Comparison of ENCODE assay signal across 9 cellular contexts in the genomic region with DNA sequence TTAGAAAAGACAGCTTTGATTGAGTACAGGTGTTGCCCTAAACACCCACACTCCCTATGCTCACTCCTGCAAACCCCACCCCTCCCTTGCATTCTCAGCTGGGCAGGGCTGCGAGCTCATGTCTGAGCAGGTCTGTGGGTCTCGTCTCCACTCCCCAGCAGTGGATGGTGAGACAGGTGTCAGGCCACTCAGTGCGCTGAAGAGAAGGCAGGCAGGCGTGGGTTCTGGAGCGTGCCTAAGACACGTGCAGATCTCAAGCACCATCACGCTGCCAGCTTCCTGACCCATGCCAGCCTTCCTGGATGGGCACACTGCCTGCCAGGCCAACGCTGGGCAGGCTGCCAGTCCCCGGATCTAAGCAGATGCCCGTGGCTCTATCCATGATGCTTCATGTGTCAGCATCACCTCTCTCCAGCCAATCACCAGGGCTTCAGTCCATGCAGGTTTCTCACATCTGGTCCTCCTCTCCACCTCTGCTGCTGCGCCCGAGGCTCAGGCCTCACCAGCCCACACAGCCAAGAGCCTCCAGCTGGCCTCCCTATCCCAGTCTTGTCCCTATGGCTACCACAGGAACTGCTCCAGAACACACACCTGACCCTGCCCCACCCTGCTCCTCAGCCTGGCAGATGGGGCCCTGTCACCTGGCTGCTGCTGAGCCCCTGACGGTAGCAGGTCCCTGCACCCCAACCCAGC. TPM values are rescaled to one million over a fixed set of nuclear protein-coding genes. Genes with fewer than 3 reads are reported as not detected.
DNase-seq lines count a peak whose midpoint lies in the region; ATAC-seq, FAIRE-seq and TF ChIP-seq lines count a peak whose summit lies in the region.
"Had no signal": no experiment of that assay in that cellular context is flagged by ENCODE, and none has a peak within 500 bp of the region (broad histone marks: within the 10 kb centered on the region; RNA-seq: fewer than 3 reads in every experiment).

No MANE protein-coding gene starts in this region.

- no peak overlapping the region for H3K4me2 ChIP-seq in GM12878 (ENCODE audit: control insufficient read depth, insufficient read depth)

- peak; percentile 27 for ATAC-seq in activated CD8-positive, alpha-beta T cell treated with anti-CD3 and anti-CD28 coated beads, Interleukin-2, amount 10 ng/mL, durations not matched to agents 7 days and 5 days
- ATAC-seq in activated CD8-positive, alpha-beta T cell treated with anti-CD3 and anti-CD28 coated beads for 36 hours, result no peak
- ATAC-seq in GM12878 (no peak), HG03095 (IDR thresholded peaks at IDR 0.05; ENCODE audit: unreplicated experiment) (no peak)

- H2AFZ ChIP-seq in GM12878 (ENCODE audit: control insufficient read depth, low read depth, low read length), result no peak overlapping the region

- peaks cover 26% of the 10 kb centered on the region for H3K4me1 Mint-ChIP-seq in activated CD8-positive, alpha-beta T cell treated with anti-CD3 and anti-CD28 coated beads, Interleukin-2, amount 10 ng/mL, durations not matched to agents 7 days and 5 days (ENCODE audit: low read depth)
- H3K4me1 Mint-ChIP-seq in activated CD8-positive, alpha-beta T cell treated with anti-CD3 and anti-CD28 coated beads for 36 hours (ENCODE audit: low read depth), result peaks cover 4% of the 10 kb centered on the region

- no peak for TF ChIP-seq RAD21 in GM12878 (IDR thresholded peaks at IDR 0.05; ENCODE audit: insufficient read depth, low read depth, low read length)

- POLR2A ChIA-PET in activated CD8-positive, alpha-beta T cell treated with anti-CD3 and anti-CD28 coated beads, Interleukin-2, amount 10 ng/mL, durations not matched to agents 7 days and 5 days (lab: Charles Lee), result interaction anchor here (0.6 kb wide), 1 partner anchor 409 kb away, joined by 3 read pairs; no protein-coding TSS in a partner anchor
- POLR2A ChIA-PET in activated CD8-positive, alpha-beta T cell treated with anti-CD3 and anti-CD28 coated beads for 36 hours (lab: Charles Lee), result no interaction called here
- POLR2A ChIA-PET in GM12878 (lab: Charles Lee), result no interaction called here
- POLR2A ChIA-PET in A673 (lab: Charles Lee; ENCODE audit: low non-redundant PET), result no interaction called here

- H3K4me3 Mint-ChIP-seq in activated CD8-positive, alpha-beta T cell treated with anti-CD3 and anti-CD28 coated beads, Interleukin-2, amount 10 ng/mL, durations not matched to agents 7 days and 5 days, result no peak overlapping the region
- H3K4me3 Mint-ChIP-seq in activated CD8-positive, alpha-beta T cell treated with anti-CD3 and anti-CD28 coated beads for 36 hours, result no peak overlapping the region

- CTCF ChIA-PET in activated CD8-positive, alpha-beta T cell treated with anti-CD3 and anti-CD28 coated beads, Interleukin-2, amount 10 ng/mL, durations not matched to agents 7 days and 5 days (lab: Charles Lee), result no interaction called here
- CTCF ChIA-PET in activated CD8-positive, alpha-beta T cell treated with anti-CD3 and anti-CD28 coated beads for 36 hours (lab: Charles Lee), result no interaction called here
- CTCF ChIA-PET in GM12878 (lab: Yijun Ruan, JAX) (no interaction called here), A673 (lab: Charles Lee) (no interaction called here)

- TF ChIP-seq CTCF in activated CD8-positive, alpha-beta T cell treated with anti-CD3 and anti-CD28 coated beads for 36 hours (IDR thresholded peaks at IDR 0.05), result no peak
- TF ChIP-seq CTCF in GM12878 (IDR thresholded peaks at IDR 0.05 in 2 of 3, conservative IDR thresholded peaks at IDR 0.05 in 1 of 3; ENCODE audit: control insufficient read depth in 2 of 3, extremely low read depth in 1 of 3, insufficient read depth in 1 of 3, low read depth in 3 of 3, low read length in 3 of 3) (no peak), A673 (conservative IDR thresholded peaks at IDR 0.05; ENCODE audit: low read depth, low read length) (no peak)

- H4K20me1 ChIP-seq in GM12878 (ENCODE audit: control insufficient read depth, insufficient read depth), result no peaks in the 10 kb centered on the region

- peaks cover 24% of the 10 kb centered on the region for H3K36me3 Mint-ChIP-seq in activated CD8-positive, alpha-beta T cell treated with anti-CD3 and anti-CD28 coated beads, Interleukin-2, amount 10 ng/mL, durations not matched to agents 7 days and 5 days (ENCODE audit: low read depth)
- H3K36me3 Mint-ChIP-seq in activated CD8-positive, alpha-beta T cell treated with anti-CD3 and anti-CD28 coated beads for 36 hours (ENCODE audit: low read depth), result peaks cover 13% of the 10 kb centered on the region

- RAD21 ChIA-PET in GM12878 (lab: Charles Lee; ENCODE audit: unreplicated experiment), result no interaction called here

- SMC1A ChIA-PET in GM12878 (lab: Charles Lee; ENCODE audit: uncharacterized antibody, unreplicated experiment), result no interaction called here

- H3K9me3 ChIP-seq in GM12878 (replicated peaks; ENCODE audit: control insufficient read depth, insufficient read depth, low read length), result no peaks in the 10 kb centered on the region
- H3K9me3 ChIP-seq in A673 (ENCODE audit: low read depth, low read length, poor library complexity, severe bottlenecking), result no peaks in the 10 kb centered on the region

- no peaks in the 10 kb centered on the region for H3K27me3 Mint-ChIP-seq in activated CD8-positive, alpha-beta T cell treated with anti-CD3 and anti-CD28 coated beads, Interleukin-2, amount 10 ng/mL, durations not matched to agents 7 days and 5 days (ENCODE audit: low read depth)
- H3K27me3 Mint-ChIP-seq in activated CD8-positive, alpha-beta T cell treated with anti-CD3 and anti-CD28 coated beads for 36 hours, result no peaks in the 10 kb centered on the region

- TF ChIP-seq EP300 in GM12878 (IDR thresholded peaks at IDR 0.05; ENCODE audit: borderline replicate concordance in 1 of 2, control insufficient read depth in 1 of 2, low read depth in 2 of 2, low read length in 2 of 2), result no peak

- no peak overlapping the region for H3K4me3 ChIP-seq in GM12878
- no peak overlapping the region for H3K4me3 ChIP-seq in A673 (ENCODE audit: low read depth, low read length, poor library complexity, severe bottlenecking)
- H3K4me3 ChIP-seq: SK-N-MC had no signal

- no peaks in the 10 kb centered on the region for H3K79me2 ChIP-seq in GM12878 (ENCODE audit: control insufficient read depth, insufficient read depth, low read length)

- H3K9me3 Mint-ChIP-seq in activated CD8-positive, alpha-beta T cell treated with anti-CD3 and anti-CD28 coated beads, Interleukin-2, amount 10 ng/mL, durations not matched to agents 7 days and 5 days (ENCODE audit: insufficient read depth), result no peaks in the 10 kb centered on the region
- H3K9me3 Mint-ChIP-seq in activated CD8-positive, alpha-beta T cell treated with anti-CD3 and anti-CD28 coated beads for 36 hours, result no peaks in the 10 kb centered on the region

- no peaks in the 10 kb centered on the region for H3K4me1 ChIP-seq in GM12878 (ENCODE audit: control insufficient read depth, insufficient read depth, low read length)
- no peaks in the 10 kb centered on the region for H3K4me1 ChIP-seq in A673 (ENCODE audit: insufficient read depth, low read length, poor library complexity, severe bottlenecking)

- DNase-seq in activated CD8-positive, alpha-beta T cell treated with anti-CD3 and anti-CD28 coated beads, Interleukin-2, amount 10 ng/mL, durations not matched to agents 7 days and 5 days, result no peak
- no peak for DNase-seq in activated CD8-positive, alpha-beta T cell treated with anti-CD3 and anti-CD28 coated beads for 36 hours
- DNase-seq in GM12878 (ENCODE audit: low read depth, low spot score) (no peak), superior temporal gyrus (ENCODE audit: extremely low spot score) (peak; percentile 48), UCSD-AML1 (lab: John Stamatoyannopoulos, UW; ENCODE audit: unreplicated experiment) (no peak), A673 (ENCODE audit: low spot score) (no peak)

- H3K27ac ChIP-seq in GM12878 (ENCODE audit: control insufficient read depth, insufficient read depth) (no peak overlapping the region), layer of hippocampus (ENCODE audit: low read depth, low read length) (peak overlapping the region; percentile 31), A673 (ENCODE audit: low read depth, low read length, poor library complexity, severe bottlenecking) (no peak overlapping the region)
- H3K27ac ChIP-seq: SK-N-MC had no signal

- H3K27ac Mint-ChIP-seq in activated CD8-positive, alpha-beta T cell treated with anti-CD3 and anti-CD28 coated beads, Interleukin-2, amount 10 ng/mL, durations not matched to agents 7 days and 5 days, result peak overlapping the region; percentile 57
- no peak overlapping the region for H3K27ac Mint-ChIP-seq in activated CD8-positive, alpha-beta T cell treated with anti-CD3 and anti-CD28 coated beads for 36 hours

- BruUV-seq in GM12878 (replicated peaks; lab: Mats Ljungman, UMichigan) (no TSS peak), A673 (replicated peaks; lab: Mats Ljungman, UMichigan) (no TSS peak)

- 88% methylated on average over 13 of the region's 13 CpGs for WGBS in GM12878 (ENCODE audit: insufficient coverage, insufficient replicate concordance, low lambda C conversion rate, missing lambda C conversion rate)

- intact Hi-C loops in activated CD8-positive, alpha-beta T cell treated with anti-CD3 and anti-CD28 coated beads for 36 hours (cut with micrococcal nuclease), result no loop called here
- intact Hi-C loops in GM12878 (cut with micrococcal nuclease; ENCODE audit: unreplicated experiment) (no loop called here), A673 (cut with micrococcal nuclease; ENCODE audit: unreplicated experiment) (no loop called here)

- peaks cover 22 to 24% of the 10 kb centered on the region in 2 experiments for H3K36me3 ChIP-seq in GM12878 (ENCODE audit: control insufficient read depth in 2 of 2, insufficient read depth in 2 of 2, low read length in 1 of 2)
- H3K36me3 ChIP-seq in A673 (ENCODE audit: insufficient read depth, low read length, poor library complexity, severe bottlenecking), result peaks cover 37% of the 10 kb centered on the region

- in situ Hi-C loops in GM12878 (cut with MboI), result no loop called here

- TF ChIP-seq POLR2A in GM12878 (IDR thresholded peaks at IDR 0.05; ENCODE audit: low read depth, low read length), result 0 out of 2 replicates have a peak, but pooled peaks have one; percentile 17

- FAIRE-seq in GM12878 (lab: Jason Lieb, UNC), result no peak

- no peaks in the 10 kb centered on the region for H3K27me3 ChIP-seq in GM12878 (replicated peaks in 1 of 2; ENCODE audit: control insufficient read depth in 2 of 2, insufficient read depth in 2 of 2, low read length in 1 of 2)
- H3K27me3 ChIP-seq in layer of hippocampus (ENCODE audit: control insufficient read depth, insufficient read depth, low read length), result no peaks in the 10 kb centered on the region
- no peaks in the 10 kb centered on the region for H3K27me3 ChIP-seq in A673 (replicated peaks; ENCODE audit: insufficient read depth, low read depth, low read length, poor library complexity)

- H3K9ac ChIP-seq in GM12878 (ENCODE audit: control insufficient read depth, insufficient read depth, low read length), result no peak overlapping the region

RNA-seq across cellular contexts. Expression of gene EPS15L1, which starts 42.6 kb away (rescaled TPM):
- 10 to 100 TPM; 34.1 to 35.5 TPM for total RNA-seq in activated CD8-positive, alpha-beta T cell treated with anti-CD3 and anti-CD28 coated beads, Interleukin-2, amount 10 ng/mL, durations not matched to agents 7 days and 5 days
- 10 to 100 TPM; 27.4 to 28.3 TPM for total RNA-seq in activated CD8-positive, alpha-beta T cell treated with anti-CD3 and anti-CD28 coated beads for 36 hours
- total RNA-seq in GM12878 (2013; cell fraction: nucleolus; rRNA removed), result 105 and 117 TPM in 2 replicates
- total RNA-seq in GM12878 (2014; rRNA removed) (11.3 and 11.4 TPM in 2 replicates), GM12878 (2014; rRNA removed; fragmentation: Illumina TruSeq; extraction: Trizol) (15.9 and 16.7 TPM in 2 replicates), GM12878 (2021) (43.5 and 50.4 TPM in 2 replicates), A673 (2021) (74.4 and 76.8 TPM in 2 replicates)
- 14.0 TPM for polyA plus RNA-seq in GM12878 (2011; ENCODE audit: low read depth)
- polyA plus RNA-seq in GM12878 (2011; rRNA removed) (7.2 and 19.1 TPM in 2 replicates), GM12878 (2014; fragmentation: Illumina TruSeq; extraction: Trizol) (20.4 and 24.1 TPM in 2 replicates), GM12878 (2014; fragmentation: Nextera tagmentation; extraction: Ambion mirVana) (1 to 10 TPM; 5.9 to 7.6 TPM), GM12878 (2014; rRNA removed) (20.4 and 25.3 TPM in 2 replicates), GM12878 (2016; fragmentation: Nextera tagmentation; extraction: Ambion mirVana) (10 to 100 TPM; 41.3 to 43.3 TPM)
- 15.6 and 16.9 TPM in 2 replicates for polyA plus RNA-seq in GM12878 (2011; cell fraction: cytosol; rRNA removed)
- polyA plus RNA-seq in GM12878 (2011; cell fraction: nucleus; rRNA removed), result 32.3 and 38.7 TPM in 2 replicates
- polyA plus RNA-seq in GM12878 (2012), result 34.0 and 35.2 TPM in 2 replicates
- polyA minus RNA-seq in GM12878 (2011; rRNA and poly(A)+ RNA removed), result 21.1 and 23.7 TPM in 2 replicates
- polyA minus RNA-seq in GM12878 (2011; cell fraction: cytosol; rRNA and poly(A)+ RNA removed), result 10.7 and 12.6 TPM in 2 replicates
- 20.1 and 45.2 TPM in 2 replicates for polyA minus RNA-seq in GM12878 (2011; cell fraction: nucleus; rRNA and poly(A)+ RNA removed)
